8 cellular contexts compared by ENCODE assay signal in the genomic region with DNA sequence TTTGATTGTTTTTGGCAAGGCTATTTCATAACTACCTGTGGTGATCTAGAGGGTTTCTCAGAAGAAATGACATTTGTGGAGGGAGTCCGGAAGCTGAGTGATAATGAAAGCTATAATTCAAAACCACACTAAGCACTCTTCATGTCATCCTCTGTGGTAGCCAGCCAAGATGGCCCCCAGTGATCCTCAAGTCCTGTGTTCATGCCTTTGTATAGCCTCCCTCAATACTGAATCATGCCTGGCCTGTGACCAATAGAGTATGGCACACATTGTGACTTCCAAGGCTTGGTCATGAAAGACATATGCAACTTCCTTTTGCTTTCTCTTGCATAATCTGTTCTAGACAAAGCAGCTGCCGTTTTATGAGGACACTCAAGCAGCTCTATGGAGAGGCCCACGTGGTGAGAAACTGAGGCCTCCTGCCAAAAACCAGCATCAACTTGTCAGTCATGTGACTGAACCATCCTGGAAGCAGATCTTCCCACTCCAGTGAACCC. TPM values are rescaled to one million over a fixed set of nuclear protein-coding genes. Genes with fewer than 3 reads are reported as not detected.
DNase-seq lines count a peak whose midpoint lies in the region; ATAC-seq and TF ChIP-seq lines count a peak whose summit lies in the region.

No MANE protein-coding gene starts in this region.

- H3K4me3 Mint-ChIP-seq in activated naive CD4-positive, alpha-beta T cell treated with anti-CD3 and anti-CD28 coated beads, Interleukin-2, amount 10 ng/mL, durations not matched to agents 7 days and 5 days: no peak overlapping the region

- intact Hi-C loops in lower lobe of right lung (cut with DNase I): no loop called here

- TF ChIP-seq CTCF in lower lobe of right lung (IDR thresholded peaks at IDR 0.05): no peak

- H3K27ac ChIP-seq in lower lobe of right lung: peak overlapping the region; percentile 40

- H3K4me1 ChIP-seq in lower lobe of right lung: peaks cover 6% of the 10 kb centered on the region

- peaks cover 5% of the 10 kb centered on the region for H3K9me3 Mint-ChIP-seq in activated naive CD4-positive, alpha-beta T cell treated with anti-CD3 and anti-CD28 coated beads, Interleukin-2, amount 10 ng/mL, durations not matched to agents 7 days and 5 days

- H3K4me1 Mint-ChIP-seq in activated naive CD4-positive, alpha-beta T cell treated with anti-CD3 and anti-CD28 coated beads, Interleukin-2, amount 10 ng/mL, durations not matched to agents 7 days and 5 days: peaks cover 16% of the 10 kb centered on the region

- peaks cover 24% of the 10 kb centered on the region for H3K27me3 Mint-ChIP-seq in activated naive CD4-positive, alpha-beta T cell treated with anti-CD3 and anti-CD28 coated beads, Interleukin-2, amount 10 ng/mL, durations not matched to agents 7 days and 5 days

- H3K27me3 ChIP-seq in lower lobe of right lung (ENCODE audit: low read depth): no peaks in the 10 kb centered on the region

- no peaks in the 10 kb centered on the region for H3K9me3 ChIP-seq in lower lobe of right lung

- ATAC-seq in HG02870 (IDR thresholded peaks at IDR 0.05; ENCODE audit: unreplicated experiment): peak; percentile 95
- ATAC-seq in lower lobe of right lung: peak; percentile 91 to 96

- no peaks in the 10 kb centered on the region for H3K36me3 ChIP-seq in lower lobe of right lung

- peak; percentile 43 for DNase-seq in activated T-cell treated with anti-CD3 and anti-CD28 coated beads for 48 hours (ENCODE audit: low read depth)
- DNase-seq in activated T-cell treated with anti-CD3 and anti-CD28 coated beads, Interleukin-2, amount 50 U/mL, for 1 hour: no peak
- DNase-seq in NCI-H2171 (lab: John Stamatoyannopoulos, UW): peak; percentile 7
- peak; percentile 70 for DNase-seq in activated naive CD4-positive, alpha-beta T cell treated with anti-CD3 and anti-CD28 coated beads, Interleukin-2, amount 10 ng/mL, durations not matched to agents 7 days and 5 days
- DNase-seq in lower lobe of right lung: peak; percentile 66
- no peak for DNase-seq in cerebellar nuclear complex (lab: John Stamatoyannopoulos, UW)
- no peak for DNase-seq in COLO668 (lab: John Stamatoyannopoulos, UW; ENCODE audit: unreplicated experiment)

- no peak overlapping the region for H3K4me3 ChIP-seq in lower lobe of right lung

- CTCF ChIA-PET in activated naive CD4-positive, alpha-beta T cell treated with anti-CD3 and anti-CD28 coated beads, Interleukin-2, amount 10 ng/mL, durations not matched to agents 7 days and 5 days (lab: Charles Lee): interaction anchor here (1.4 kb wide), 1 partner anchor 12 kb away, joined by 4 read pairs; no protein-coding TSS in a partner anchor

- peak overlapping the region; percentile 65 for H3K27ac Mint-ChIP-seq in activated naive CD4-positive, alpha-beta T cell treated with anti-CD3 and anti-CD28 coated beads, Interleukin-2, amount 10 ng/mL, durations not matched to agents 7 days and 5 days

- H3K36me3 Mint-ChIP-seq in activated naive CD4-positive, alpha-beta T cell treated with anti-CD3 and anti-CD28 coated beads, Interleukin-2, amount 10 ng/mL, durations not matched to agents 7 days and 5 days: no peaks in the 10 kb centered on the region

RNA-seq across cellular contexts. Expression of a gene that starts 12.8 kb away (rescaled TPM):
- 24.0 TPM for total RNA-seq in lower lobe of right lung

RNA-seq across cellular contexts. Expression of a gene that starts 50.6 kb away (rescaled TPM):
- total RNA-seq in lower lobe of right lung: 29.2 TPM

Comparison
In these comparisons a context has a peak if more than half of its experiments do, and no peak if none do; other contexts are left out.
1. DNase-seq: peak in activated T-cell treated with anti-CD3 and anti-CD28 coated beads for 48 hours (single experiment), NCI-H2171 (single experiment), activated naive CD4-positive, alpha-beta T cell treated with anti-CD3 and anti-CD28 coated beads, Interleukin-2, amount 10 ng/mL, durations not matched to agents 7 days and 5 days (single experiment) and lower lobe of right lung (single experiment); none in activated T-cell treated with anti-CD3 and anti-CD28 coated beads, Interleukin-2, amount 50 U/mL, for 1 hour (single experiment), cerebellar nuclear complex (0 of 2) and COLO668 (single experiment).